9 cellular contexts compared by ENCODE assay signal in the genomic region with DNA sequence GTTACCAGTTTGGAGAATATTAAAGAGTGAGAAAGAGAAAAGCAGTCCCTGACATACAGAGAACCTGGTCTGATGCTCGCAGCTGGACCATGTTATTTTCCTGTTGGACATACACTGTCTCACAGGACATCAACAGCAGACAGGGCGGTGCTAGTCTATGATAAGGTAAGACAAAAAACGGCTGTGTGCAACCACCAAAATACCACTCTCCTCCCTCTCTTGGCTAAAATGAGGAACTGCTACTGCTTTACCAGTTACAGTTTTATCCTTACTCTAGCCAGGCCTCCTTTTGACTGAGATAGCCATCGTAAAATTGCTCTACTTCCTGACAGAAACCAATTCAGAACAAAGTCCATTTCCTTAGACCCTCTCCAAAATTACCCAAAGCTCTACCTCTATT. TPM values are rescaled to one million over a fixed set of nuclear protein-coding genes. Genes with fewer than 3 reads are reported as not detected.
DNase-seq lines count a peak whose midpoint lies in the region; ATAC-seq lines count a peak whose summit lies in the region.
"Had no signal": no experiment of that assay in that cellular context is flagged by ENCODE, and none has a peak within 500 bp of the region (broad histone marks: within the 10 kb centered on the region; RNA-seq: fewer than 3 reads in every experiment).

No MANE protein-coding gene starts in this region.

- H3K27me3 Mint-ChIP-seq in naive B cell, result peaks cover 19 to 33% (median 24%) of the 10 kb centered on the region in 3 donors
- H3K27me3 Mint-ChIP-seq in activated naive CD4-positive, alpha-beta T cell treated with anti-CD3 and anti-CD28 coated beads, Interleukin-2, amount 10 ng/mL, durations not matched to agents 7 days and 5 days, result peaks cover 3% of the 10 kb centered on the region

- no peak overlapping the region for H3K4me3 Mint-ChIP-seq in naive B cell
- no peak overlapping the region for H3K4me3 Mint-ChIP-seq in activated naive CD4-positive, alpha-beta T cell treated with anti-CD3 and anti-CD28 coated beads, Interleukin-2, amount 10 ng/mL, durations not matched to agents 7 days and 5 days
- H3K4me3 Mint-ChIP-seq: central memory CD8-positive, alpha-beta T cell had no signal

- peaks cover 0 to 11% of the 10 kb centered on the region in 2 donors for H3K36me3 Mint-ChIP-seq in naive B cell
- H3K36me3 Mint-ChIP-seq in activated naive CD4-positive, alpha-beta T cell treated with anti-CD3 and anti-CD28 coated beads, Interleukin-2, amount 10 ng/mL, durations not matched to agents 7 days and 5 days, result no peaks in the 10 kb centered on the region

- CTCF ChIA-PET in activated naive CD4-positive, alpha-beta T cell treated with anti-CD3 and anti-CD28 coated beads, Interleukin-2, amount 10 ng/mL, durations not matched to agents 7 days and 5 days (lab: Charles Lee), result interaction anchor here (0.9 to 1.3 kb wide), 2 partner anchors 10 to 110 kb away, joined by 3 read pairs; no protein-coding TSS in a partner anchor

- peaks cover 0 to 13% (median 5%) of the 10 kb centered on the region in 7 donors for H3K9me3 Mint-ChIP-seq in naive B cell
- H3K9me3 Mint-ChIP-seq in activated naive CD4-positive, alpha-beta T cell treated with anti-CD3 and anti-CD28 coated beads, Interleukin-2, amount 10 ng/mL, durations not matched to agents 7 days and 5 days, result no peaks in the 10 kb centered on the region
- H3K9me3 Mint-ChIP-seq: central memory CD8-positive, alpha-beta T cell had no signal

- ATAC-seq in HG03135 (IDR thresholded peaks at IDR 0.05; ENCODE audit: unreplicated experiment) (peak; percentile 100), naive B cell (ENCODE audit: low read depth in 2 of 2) (peak; percentile 32 to 59)

- H3K27ac Mint-ChIP-seq in naive B cell, result no peak overlapping the region
- no peak overlapping the region for H3K27ac Mint-ChIP-seq in activated naive CD4-positive, alpha-beta T cell treated with anti-CD3 and anti-CD28 coated beads, Interleukin-2, amount 10 ng/mL, durations not matched to agents 7 days and 5 days

- H3K4me1 Mint-ChIP-seq in naive B cell, result peaks cover 0 to 2% (median 0%) of the 10 kb centered on the region in 3 donors
- no peaks in the 10 kb centered on the region for H3K4me1 Mint-ChIP-seq in activated naive CD4-positive, alpha-beta T cell treated with anti-CD3 and anti-CD28 coated beads, Interleukin-2, amount 10 ng/mL, durations not matched to agents 7 days and 5 days
- H3K4me1 Mint-ChIP-seq: central memory CD8-positive, alpha-beta T cell had no signal

- DNase-seq in CD1c-positive myeloid dendritic cell (ENCODE audit: extremely low spot score) (peak; percentile 58), GM19240 (ENCODE audit: insufficient read length, low spot score) (peak; percentile 33), SKM-1 treated with dmso at 0.1 percent for 144 hours (lab: John Stamatoyannopoulos, UW; ENCODE audit: unreplicated experiment) (peak; percentile 76), naive B cell (no peak), retina (no peak)
- DNase-seq in activated CD4-positive, alpha-beta T cell treated with anti-CD3 and anti-CD28 coated beads, Interleukin-2, amount 50 U/mL, for 48 hours, result no peak
- no peak for DNase-seq in activated naive CD4-positive, alpha-beta T cell treated with anti-CD3 and anti-CD28 coated beads, Interleukin-2, amount 10 ng/mL, durations not matched to agents 7 days and 5 days

RNA-seq across cellular contexts. Expression of gene ERGIC2, which starts 47.0 kb away (rescaled TPM):
- 10 to 100 TPM; 37.7 to 71.2 (median 60.5) TPM for polyA plus RNA-seq in naive B cell (ENCODE audit: low read depth in 6 of 6)

Comparison
In these comparisons a context has a peak if more than half of its experiments do, and no peak if none do; other contexts are left out.
1. DNase-seq: peak in CD1c-positive myeloid dendritic cell (single experiment), GM19240 (single experiment) and SKM-1 treated with dmso at 0.1 percent for 144 hours (single experiment); none in naive B cell (single experiment), activated CD4-positive, alpha-beta T cell treated with anti-CD3 and anti-CD28 coated beads, Interleukin-2, amount 50 U/mL, for 48 hours (0 of 2), activated naive CD4-positive, alpha-beta T cell treated with anti-CD3 and anti-CD28 coated beads, Interleukin-2, amount 10 ng/mL, durations not matched to agents 7 days and 5 days (single experiment) and retina (single experiment).